ENCODE assay signal across 8 cellular contexts in the genomic region with DNA sequence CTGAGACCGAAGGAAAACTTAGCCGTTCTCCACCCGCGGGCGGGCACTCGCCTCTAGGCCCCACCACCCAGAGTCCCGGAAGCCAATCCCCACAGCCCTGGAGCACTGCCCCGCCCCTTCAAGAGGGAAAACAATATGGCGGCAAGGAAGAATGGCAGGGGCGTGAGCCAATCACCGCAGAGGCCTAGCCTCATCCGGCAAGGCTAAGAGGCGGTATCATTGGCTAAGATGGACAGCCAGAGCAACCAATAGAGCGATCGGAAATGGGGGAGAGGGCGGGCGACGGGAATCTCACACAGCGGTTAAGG. TPM values are rescaled to one million over a fixed set of nuclear protein-coding genes. Genes with fewer than 3 reads are reported as not detected.
DNase-seq lines count a peak whose midpoint lies in the region; ATAC-seq and TF ChIP-seq lines count a peak whose summit lies in the region.

No MANE protein-coding gene starts in this region.

- no peak for TF ChIP-seq CTCF in LNCaP clone FGC (IDR thresholded peaks at IDR 0.05; ENCODE audit: control insufficient read depth, extremely low read depth, insufficient read depth)
- no peak for TF ChIP-seq CTCF in fibroblast of pulmonary artery (IDR thresholded peaks at IDR 0.05; ENCODE audit: low read length, missing control alignments)

- peak; percentile 76 to 77 for ATAC-seq in naive thymus-derived CD8-positive, alpha-beta T cell
- peak; percentile 80 for ATAC-seq in stimulated activated naive B cell treated with anti-CD40 and anti-IgM and Interleukin-4, amounts not matched to agents 10 μg/mL and 1 μg/mL and 100 μg/mL, for 72 hours (replicated peaks)

- H3K27ac Mint-ChIP-seq in activated T-helper 2 cell treated with anti-CD3 and anti-CD28 coated beads, Interferon-gamma antibody, Interleukin-2, Interleukin-4, amounts not matched to agents 10 μg/mL and 5 μg/mL and 100 μg/mL, durations not matched to agents 14 hours and 24 hours and 36 hours, result no peak overlapping the region
- no peak overlapping the region for H3K27ac Mint-ChIP-seq in naive thymus-derived CD8-positive, alpha-beta T cell
- no peak overlapping the region for H3K27ac Mint-ChIP-seq in stimulated activated naive B cell treated with anti-CD40 and anti-IgM and Interleukin-4, amounts not matched to agents 10 μg/mL and 1 μg/mL and 100 μg/mL, for 72 hours

- H3K27me3 Mint-ChIP-seq in activated T-helper 2 cell treated with anti-CD3 and anti-CD28 coated beads, Interferon-gamma antibody, Interleukin-2, Interleukin-4, amounts not matched to agents 10 μg/mL and 5 μg/mL and 100 μg/mL, durations not matched to agents 14 hours and 24 hours and 36 hours (ENCODE audit: low read depth), result no peaks in the 10 kb centered on the region
- no peaks in the 10 kb centered on the region for H3K27me3 Mint-ChIP-seq in naive thymus-derived CD8-positive, alpha-beta T cell
- H3K27me3 Mint-ChIP-seq in stimulated activated naive B cell treated with anti-CD40 and anti-IgM and Interleukin-4, amounts not matched to agents 10 μg/mL and 1 μg/mL and 100 μg/mL, for 72 hours, result no peaks in the 10 kb centered on the region

- no peaks in the 10 kb centered on the region for H3K9me3 Mint-ChIP-seq in activated T-helper 2 cell treated with anti-CD3 and anti-CD28 coated beads, Interferon-gamma antibody, Interleukin-2, Interleukin-4, amounts not matched to agents 10 μg/mL and 5 μg/mL and 100 μg/mL, durations not matched to agents 14 hours and 24 hours and 36 hours
- H3K9me3 Mint-ChIP-seq in naive thymus-derived CD8-positive, alpha-beta T cell, result no peaks in the 10 kb centered on the region
- H3K9me3 Mint-ChIP-seq in stimulated activated naive B cell treated with anti-CD40 and anti-IgM and Interleukin-4, amounts not matched to agents 10 μg/mL and 1 μg/mL and 100 μg/mL, for 72 hours, result no peaks in the 10 kb centered on the region

- peaks cover 17% of the 10 kb centered on the region for H3K36me3 Mint-ChIP-seq in activated T-helper 2 cell treated with anti-CD3 and anti-CD28 coated beads, Interferon-gamma antibody, Interleukin-2, Interleukin-4, amounts not matched to agents 10 μg/mL and 5 μg/mL and 100 μg/mL, durations not matched to agents 14 hours and 24 hours and 36 hours (ENCODE audit: low read depth)
- peaks cover 0 to 23% (median 0%) of the 10 kb centered on the region in 3 donors for H3K36me3 Mint-ChIP-seq in naive thymus-derived CD8-positive, alpha-beta T cell
- H3K36me3 Mint-ChIP-seq in stimulated activated naive B cell treated with anti-CD40 and anti-IgM and Interleukin-4, amounts not matched to agents 10 μg/mL and 1 μg/mL and 100 μg/mL, for 72 hours, result peaks cover 6 to 8% of the 10 kb centered on the region in 2 donors

- intact Hi-C loops in activated T-helper 2 cell treated with anti-CD3 and anti-CD28 coated beads, Interferon-gamma antibody, Interleukin-2, Interleukin-4, amounts not matched to agents 10 μg/mL and 5 μg/mL and 100 μg/mL, durations not matched to agents 14 hours and 24 hours and 36 hours (cut with micrococcal nuclease), result loop anchor here (1.0 to 2.0 kb wide), 12 partner anchors 41 to 446 kb away; partner anchors contain the start of genes ARMH3, BORCS7, CUEDC2 and FBXL15

- DNase-seq in Daoy (ENCODE audit: low read depth) (peak; percentile 98), H4 (ENCODE audit: low spot score) (peak; percentile 98), LNCaP clone FGC (ENCODE audit: low read depth) (peak; percentile 98), RKO (ENCODE audit: low spot score) (peak; percentile 99), fibroblast of pulmonary artery (ENCODE audit: low read depth) (peak; percentile 100)
- peak; percentile 98 for DNase-seq in activated T-helper 2 cell treated with anti-CD3 and anti-CD28 coated beads, Interferon-gamma antibody, Interleukin-2, Interleukin-4, amounts not matched to agents 10 μg/mL and 5 μg/mL and 100 μg/mL, durations not matched to agents 14 hours and 24 hours and 36 hours (ENCODE audit: low spot score)
- peak in 9 of 10 donors; percentile 91 to 99 (median 99) for DNase-seq in naive thymus-derived CD8-positive, alpha-beta T cell
- DNase-seq in stimulated activated naive B cell treated with anti-CD40 and anti-IgM and Interleukin-4, amounts not matched to agents 10 μg/mL and 1 μg/mL and 100 μg/mL, for 72 hours, result peak; percentile 98

- no peak overlapping the region for H3K4me3 Mint-ChIP-seq in activated T-helper 2 cell treated with anti-CD3 and anti-CD28 coated beads, Interferon-gamma antibody, Interleukin-2, Interleukin-4, amounts not matched to agents 10 μg/mL and 5 μg/mL and 100 μg/mL, durations not matched to agents 14 hours and 24 hours and 36 hours (ENCODE audit: low read depth)
- no peak overlapping the region for H3K4me3 Mint-ChIP-seq in naive thymus-derived CD8-positive, alpha-beta T cell
- H3K4me3 Mint-ChIP-seq in stimulated activated naive B cell treated with anti-CD40 and anti-IgM and Interleukin-4, amounts not matched to agents 10 μg/mL and 1 μg/mL and 100 μg/mL, for 72 hours, result no peak overlapping the region

- peaks cover 20% of the 10 kb centered on the region for H3K4me1 Mint-ChIP-seq in activated T-helper 2 cell treated with anti-CD3 and anti-CD28 coated beads, Interferon-gamma antibody, Interleukin-2, Interleukin-4, amounts not matched to agents 10 μg/mL and 5 μg/mL and 100 μg/mL, durations not matched to agents 14 hours and 24 hours and 36 hours (ENCODE audit: low read depth)
- peaks cover 19 to 47% (median 43%) of the 10 kb centered on the region in 4 donors for H3K4me1 Mint-ChIP-seq in naive thymus-derived CD8-positive, alpha-beta T cell
- peaks cover 15 to 42% of the 10 kb centered on the region in 2 donors for H3K4me1 Mint-ChIP-seq in stimulated activated naive B cell treated with anti-CD40 and anti-IgM and Interleukin-4, amounts not matched to agents 10 μg/mL and 1 μg/mL and 100 μg/mL, for 72 hours

- POLR2A ChIA-PET in naive thymus-derived CD8-positive, alpha-beta T cell (lab: Charles Lee), result interaction anchor here (0.5 to 3.9 kb wide), 12 partner anchors 41 to 211 kb away, joined by 3 to 43 read pairs (median 4); partner anchors contain the start of genes C10orf95, CUEDC2, FBXL15 and TRIM8

- H3K4me3 ChIP-seq in LNCaP clone FGC (ENCODE audit: low read depth, low read length) (peak overlapping the region; percentile 83), fibroblast of pulmonary artery (replicated peaks; ENCODE audit: low read depth, low read length) (peak overlapping the region; percentile 100)

RNA-seq across cellular contexts. Expression of gene ACTR1A, which starts 0.5 kb away (rescaled TPM):
- total RNA-seq in Daoy (2014; rRNA removed; shearing (Covaris generic)), result 77.7 and 79.4 TPM in 2 replicates
- 100 and 172 TPM in 2 replicates for total RNA-seq in H4 (2014; rRNA removed; shearing (Covaris generic))
- total RNA-seq in activated T-helper 2 cell treated with anti-CD3 and anti-CD28 coated beads, Interferon-gamma antibody, Interleukin-2, Interleukin-4, amounts not matched to agents 10 μg/mL and 5 μg/mL and 100 μg/mL, durations not matched to agents 14 hours and 24 hours and 36 hours, result 66.9 and 69.7 TPM in 2 replicates
- 10 to 100 TPM; 50.7 to 57.4 TPM for total RNA-seq in naive thymus-derived CD8-positive, alpha-beta T cell
- polyA plus RNA-seq in naive thymus-derived CD8-positive, alpha-beta T cell, result 10 to 100 TPM; 45.9 to 60.7 (median 55.4) TPM

RNA-seq across cellular contexts. Expression of gene SUFU, which starts 1.8 kb away (rescaled TPM):
- total RNA-seq in Daoy (2014; rRNA removed; shearing (Covaris generic)), result 0.40 and 0.60 TPM in 2 replicates
- 1.7 and 2.8 TPM in 2 replicates for total RNA-seq in H4 (2014; rRNA removed; shearing (Covaris generic))
- 11.1 and 12.4 TPM in 2 replicates for total RNA-seq in activated T-helper 2 cell treated with anti-CD3 and anti-CD28 coated beads, Interferon-gamma antibody, Interleukin-2, Interleukin-4, amounts not matched to agents 10 μg/mL and 5 μg/mL and 100 μg/mL, durations not matched to agents 14 hours and 24 hours and 36 hours
- total RNA-seq in naive thymus-derived CD8-positive, alpha-beta T cell, result 10 to 100 TPM; 11.8 to 14.3 TPM
- polyA plus RNA-seq in naive thymus-derived CD8-positive, alpha-beta T cell, result 1 to 10 TPM; 2.3 to 7.4 (median 3.0) TPM

RNA-seq across cellular contexts. Expression of gene C10orf95, which starts 50.6 kb away (rescaled TPM):
- total RNA-seq in Daoy (2014; rRNA removed; shearing (Covaris generic)), result not detected in 2 replicates
- total RNA-seq in H4 (2014; rRNA removed; shearing (Covaris generic)), result not detected in 2 replicates
- total RNA-seq in activated T-helper 2 cell treated with anti-CD3 and anti-CD28 coated beads, Interferon-gamma antibody, Interleukin-2, Interleukin-4, amounts not matched to agents 10 μg/mL and 5 μg/mL and 100 μg/mL, durations not matched to agents 14 hours and 24 hours and 36 hours, result 0.32 TPM in 1 of 2 replicates, not detected in the other
- total RNA-seq in naive thymus-derived CD8-positive, alpha-beta T cell, result under 1 TPM; 0.52 to 0.73 TPM
- under 1 TPM; 0.68 to 0.97 (median 0.68) TPM for polyA plus RNA-seq in naive thymus-derived CD8-positive, alpha-beta T cell

Comparison
In these comparisons a context has a peak if more than half of its experiments do, and no peak if none do; other contexts are left out.
1. Peak in every context shown above with its lines: DNase-seq, ATAC-seq and H3K4me3 ChIP-seq.